17 cellular contexts compared by ENCODE assay signal in the genomic region with DNA sequence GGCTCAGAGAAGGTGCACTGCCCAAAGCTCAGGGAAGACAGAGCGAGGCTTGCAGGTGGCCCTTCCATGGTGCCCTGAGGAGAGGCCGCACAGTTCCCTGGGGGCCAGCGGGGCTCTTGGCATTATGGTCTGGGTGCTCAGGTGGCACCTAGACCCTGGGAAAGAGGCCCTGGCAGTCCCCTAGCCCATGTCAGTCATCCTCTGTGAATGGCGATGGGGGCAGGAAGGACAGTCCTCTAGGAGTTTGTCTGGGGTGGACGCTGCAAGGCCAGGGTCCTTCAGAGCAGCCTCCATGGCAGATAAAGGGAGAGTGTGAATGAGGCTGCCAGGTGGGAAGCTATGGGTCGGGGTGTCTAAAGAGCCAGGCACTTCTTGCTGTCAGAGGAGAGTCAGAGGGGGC.
DNase-seq lines count a peak whose midpoint lies in the region; ATAC-seq, FAIRE-seq and TF ChIP-seq lines count a peak whose summit lies in the region.
"Had no signal": no experiment of that assay in that cellular context is flagged by ENCODE, and none has a peak within 500 bp of the region (broad histone marks: within the 10 kb centered on the region; RNA-seq: fewer than 3 reads in every experiment).

No MANE protein-coding gene starts in this region.

- H3K4me1 ChIP-seq in right atrium auricular region = no peaks in the 10 kb centered on the region
- H3K4me1 ChIP-seq in H9 (ENCODE audit: insufficient read depth, low read length) = no peaks in the 10 kb centered on the region
- H3K4me1 ChIP-seq in H1 (replicated peaks in 1 of 4; ENCODE audit: control insufficient read depth in 3 of 4, insufficient read depth in 4 of 4, low read length in 3 of 4) = no peaks in the 10 kb centered on the region; a peak in 1 of 7 replicates
- peaks cover 0 to 21% (median 11%) of the 10 kb centered on the region in 6 donors for H3K4me1 ChIP-seq in spleen
- H3K4me1 ChIP-seq in CD4-positive, alpha-beta memory T cell (ENCODE audit: insufficient read depth, low read length) = no peaks in the 10 kb centered on the region

- no peak for TF ChIP-seq EP300 in H1 (IDR thresholded peaks at IDR 0.05; ENCODE audit: borderline replicate concordance in 1 of 2, low read depth in 2 of 2, low read length in 2 of 2)

- H3K14ac ChIP-seq in H9 (ENCODE audit: insufficient read depth, low read length) (no peak overlapping the region), H1 (ENCODE audit: insufficient read length) (no peak overlapping the region)

- H3K27me3 Mint-ChIP-seq in H9 (ENCODE audit: low read depth) = peaks cover 2% of the 10 kb centered on the region
- H3K27me3 Mint-ChIP-seq in CD4-positive, alpha-beta memory T cell = peaks cover 3 to 5% of the 10 kb centered on the region in 2 donors

- H2BK15ac ChIP-seq in H9 (ENCODE audit: low read depth, low read length) (no peak overlapping the region), H1 (ENCODE audit: low read length) (no peak overlapping the region)

- peaks cover 1 to 3% of the 10 kb centered on the region in 2 experiments; a peak in 2 of 5 replicates for H3K9me3 Mint-ChIP-seq in H9
- H3K9me3 Mint-ChIP-seq in CD4-positive, alpha-beta memory T cell = peaks cover 0 to 2% (median under 1%) of the 10 kb centered on the region in 8 donors
- H3K9me3 Mint-ChIP-seq: CD4-positive, alpha-beta T cell had no signal

- H4K8ac ChIP-seq in H9 (replicated peaks; ENCODE audit: insufficient read length, low read depth, low read length) = no peak overlapping the region
- H4K8ac ChIP-seq in H1 (ENCODE audit: extremely low read depth, insufficient read depth, low read length) = no peak overlapping the region

- H3K23ac ChIP-seq in H9 (ENCODE audit: insufficient read length, low read depth, low read length) (no peak overlapping the region), H1 (ENCODE audit: insufficient read length) (no peak overlapping the region)

- H3K27ac Mint-ChIP-seq in H9 = peak overlapping the region in 2 of 3 experiments; percentile 72 to 85; a peak in 2 of 7 replicates
- H3K27ac Mint-ChIP-seq in CD4-positive, alpha-beta memory T cell = no peak overlapping the region
- H3K27ac Mint-ChIP-seq: CD4-positive, alpha-beta T cell had no signal

- H4K20me1 ChIP-seq in H9 (ENCODE audit: control insufficient read depth, insufficient read depth, insufficient read length) = peaks cover 2% of the 10 kb centered on the region
- H4K20me1 ChIP-seq in H1 (replicated peaks in 1 of 2; ENCODE audit: control insufficient read depth in 1 of 2, insufficient read depth in 2 of 2, low read length in 2 of 2) = peaks cover 0 to 6% of the 10 kb centered on the region in 2 experiments
- H4K20me1 ChIP-seq: BLaER1 treated with 17β-estradiol and CSF1 and Interleukin-3, amounts not matched to agents 10 nM and 100 nM had no signal

- no peak overlapping the region for H2BK5ac ChIP-seq in H9 (ENCODE audit: insufficient read length, low read length)
- H2BK5ac ChIP-seq in H1 (ENCODE audit: low read depth, low read length) = no peak overlapping the region

- no peak for TF ChIP-seq RAD21 in H1 (IDR thresholded peaks at IDR 0.05 in 1 of 2, conservative IDR thresholded peaks at IDR 0.05 in 1 of 2; ENCODE audit: low read depth in 2 of 2, low read length in 2 of 2)

- intact Hi-C loops in left cardiac atrium (cut with DNase I) (no loop called here), spleen (cut with DNase I; ENCODE audit: low total_unique reads) (no loop called here)
- intact Hi-C loops in CD4-positive, alpha-beta memory T cell (cut with micrococcal nuclease) = no loop called here

- H3K9ac ChIP-seq in H9 (ENCODE audit: extremely low read depth, insufficient read length, low read length) (no peak overlapping the region), H1 (replicated peaks in 1 of 4; ENCODE audit: extremely low read depth in 1 of 4, low read depth in 3 of 4, low read length in 3 of 4) (no peak overlapping the region)
- H3K9ac ChIP-seq: BLaER1 treated with 17β-estradiol and CSF1 and Interleukin-3, amounts not matched to agents 10 nM and 100 nM had no signal

- no peaks in the 10 kb centered on the region for H3K79me1 ChIP-seq in H9 (ENCODE audit: insufficient read depth, low read depth, low read length, poor library complexity, severe bottlenecking)
- no peaks in the 10 kb centered on the region for H3K79me1 ChIP-seq in H1 (ENCODE audit: low read depth, low read length)

- H3K36me3 ChIP-seq in right atrium auricular region = no peaks in the 10 kb centered on the region
- no peaks in the 10 kb centered on the region; a peak in 1 of 8 replicates for H3K36me3 ChIP-seq in H1 (ENCODE audit: control insufficient read depth in 2 of 4, insufficient read depth in 4 of 4, low read length in 3 of 4)
- H3K36me3 ChIP-seq in spleen = no peaks in the 10 kb centered on the region
- no peaks in the 10 kb centered on the region for H3K36me3 ChIP-seq in CD4-positive, alpha-beta memory T cell (ENCODE audit: insufficient read depth, low read length)
- H3K36me3 ChIP-seq: BLaER1 treated with 17β-estradiol and CSF1 and Interleukin-3, amounts not matched to agents 10 nM and 100 nM had no signal

- CTCF ChIA-PET in H1 (lab: Charles Lee; ENCODE audit: partially characterized antibody) = interaction anchor here (1.1 kb wide), 1 partner anchor 50 kb away, joined by 3 read pairs; no protein-coding TSS in a partner anchor
- CTCF ChIA-PET in CD4-positive, alpha-beta memory T cell (lab: Charles Lee; ENCODE audit: partially characterized antibody) = no interaction called here

- no peak overlapping the region for H3K4me3 Mint-ChIP-seq in H9
- no peak overlapping the region for H3K4me3 Mint-ChIP-seq in CD4-positive, alpha-beta memory T cell
- H3K4me3 Mint-ChIP-seq: CD4-positive, alpha-beta T cell had no signal

- peaks cover 0 to under 1% (median 0%) of the 10 kb centered on the region in 3 experiments; a peak in 2 of 7 replicates for H3K36me3 Mint-ChIP-seq in H9 (ENCODE audit: insufficient read depth in 1 of 3, low read depth in 3 of 3)
- H3K36me3 Mint-ChIP-seq in CD4-positive, alpha-beta memory T cell = no peaks in the 10 kb centered on the region

- H3K4me3 ChIP-seq in right atrium auricular region (no peak overlapping the region), H1 (ENCODE audit: extremely low read depth in 1 of 4, insufficient read depth in 2 of 4, low read depth in 3 of 4, low read length in 4 of 4) (no peak overlapping the region), spleen (no peak overlapping the region)
- no peak overlapping the region for H3K4me3 ChIP-seq in CD4-positive, alpha-beta memory T cell (ENCODE audit: low read length in 2 of 2)
- H3K4me3 ChIP-seq: BLaER1 treated with 17β-estradiol and CSF1 and Interleukin-3, amounts not matched to agents 10 nM and 100 nM; GM12878 had no signal

- H2AK5ac ChIP-seq in H9 (ENCODE audit: insufficient read length, low read length) (no peak overlapping the region), H1 (ENCODE audit: low read depth, low read length) (no peak overlapping the region)

- H3K9me3 ChIP-seq in right atrium auricular region (no peaks in the 10 kb centered on the region), H9 (ENCODE audit: control insufficient read depth, low read depth, low read length) (no peaks in the 10 kb centered on the region), H1 (ENCODE audit: insufficient read depth in 2 of 2, low read depth in 1 of 2, low read length in 1 of 2) (no peaks in the 10 kb centered on the region), spleen (no peaks in the 10 kb centered on the region)
- H3K9me3 ChIP-seq in CD4-positive, alpha-beta memory T cell (ENCODE audit: control insufficient read depth in 1 of 2, low read length in 2 of 2) = no peaks in the 10 kb centered on the region

- no peak for TF ChIP-seq POLR2A in H1 (IDR thresholded peaks at IDR 0.05; ENCODE audit: control extremely low read depth in 1 of 2, low read depth in 2 of 2, low read length in 2 of 2)
- TF ChIP-seq POLR2A in spleen (IDR thresholded peaks at IDR 0.05) = no peak

- H2BK20ac ChIP-seq in H9 (ENCODE audit: low read depth, low read length, poor library complexity, severe bottlenecking) (no peak overlapping the region), H1 (ENCODE audit: low read length) (no peak overlapping the region)

- peak; percentile 10 for DNase-seq in left cardiac atrium
- no peak for DNase-seq in right atrium auricular region (ENCODE audit: low spot score)
- no peak for DNase-seq in H9
- no peak for DNase-seq in H1 (ENCODE audit: low read depth in 1 of 2, low spot score in 2 of 2)
- DNase-seq in spleen = peak; percentile 45
- no peak for DNase-seq in CD4-positive, alpha-beta memory T cell
- no peak for DNase-seq in NCI-H1436 (lab: John Stamatoyannopoulos, UW)
- DNase-seq in H4 (ENCODE audit: low spot score) = no peak
- DNase-seq: ACHN; CD4-positive, alpha-beta T cell; DMS79; GOT3 had no signal

- no peak overlapping the region for H4K5ac ChIP-seq in H9 (ENCODE audit: insufficient read length, low read depth, low read length)
- H4K5ac ChIP-seq in H1 (ENCODE audit: insufficient read length, low read depth, low read length) = no peak overlapping the region

- FAIRE-seq in H1 (lab: Jason Lieb, UNC) = no peak
- FAIRE-seq: GM12878, GM18507 had no signal

- no peaks in the 10 kb centered on the region for H3K23me2 ChIP-seq in H9 (ENCODE audit: insufficient read length, low read depth, low read length, poor library complexity, severe bottlenecking)
- H3K23me2 ChIP-seq in H1 (ENCODE audit: low read depth, low read length) = peaks cover 5% of the 10 kb centered on the region; the same call in 1 of the 2 replicates

- H3K56ac ChIP-seq in H9 (ENCODE audit: insufficient read length, low read depth, low read length) = no peak overlapping the region
- H3K56ac ChIP-seq in H1 (replicated peaks; ENCODE audit: insufficient read length, low read depth, low read length) = no peak overlapping the region

- no CpG with 5 or more reads among the region's 6 CpGs for WGBS in H9 (ENCODE audit: extremely low coverage, insufficient read length, low lambda C conversion rate)
- 91% methylated on average over 6 of the region's 6 CpGs; no CpG with 5 or more reads in 1 of the 2 experiments for WGBS in H1 (ENCODE audit: extremely low coverage in 1 of 2, insufficient coverage in 1 of 2, insufficient read length in 1 of 2, insufficient replicate concordance in 2 of 2, low coverage in 1 of 2, low lambda C conversion rate in 2 of 2, missing lambda C conversion rate in 1 of 2), 2 experiments
- 85 to 92% (median 89%) methylated on average over 1 to 6 of the region's 6 CpGs for WGBS in spleen, 5 donors

- H3K27me3 ChIP-seq in right atrium auricular region = no peaks in the 10 kb centered on the region
- no peaks in the 10 kb centered on the region; the same call in 1 of the 2 replicates for H3K27me3 ChIP-seq in H9 (ENCODE audit: insufficient read depth, low read length)
- no peaks in the 10 kb centered on the region for H3K27me3 ChIP-seq in H1 (replicated peaks in 1 of 4; ENCODE audit: control insufficient read depth in 3 of 4, extremely low read depth in 1 of 4, insufficient read depth in 3 of 4, low read length in 3 of 4)
- peaks cover 0 to 6% (median 0%) of the 10 kb centered on the region in 7 donors for H3K27me3 ChIP-seq in spleen (replicated peaks in 1 of 7)
- no peaks in the 10 kb centered on the region for H3K27me3 ChIP-seq in CD4-positive, alpha-beta memory T cell (ENCODE audit: insufficient read depth, low read length)
- H3K27me3 ChIP-seq: BLaER1 treated with 17β-estradiol and CSF1 and Interleukin-3, amounts not matched to agents 10 nM and 100 nM had no signal

- H3K4me2 ChIP-seq in H9 (ENCODE audit: insufficient read depth, insufficient read length, low read length) (no peak overlapping the region), H1 (ENCODE audit: insufficient read depth in 1 of 2, low read depth in 2 of 2, low read length in 2 of 2) (no peak overlapping the region)
- H3K4me2 ChIP-seq: BLaER1 treated with 17β-estradiol and CSF1 and Interleukin-3, amounts not matched to agents 10 nM and 100 nM had no signal

- H3T11ph ChIP-seq in H9 (ENCODE audit: low read length) = no peak overlapping the region

- H3K4ac ChIP-seq in H9 (ENCODE audit: low read depth, low read length) (no peak overlapping the region), H1 (replicated peaks; ENCODE audit: insufficient read length, low read depth, low read length) (no peak overlapping the region)

- H3K18ac ChIP-seq in H9 (ENCODE audit: insufficient read length, low read depth, low read length) (no peak overlapping the region), H1 (ENCODE audit: extremely low read depth, low read length) (no peak overlapping the region)

- no peak for TF ChIP-seq CTCF in right atrium auricular region (IDR thresholded peaks at IDR 0.05)
- TF ChIP-seq CTCF in H9 (conservative IDR thresholded peaks at IDR 0.05) = no peak
- no peak for TF ChIP-seq CTCF in H1 (IDR thresholded peaks at IDR 0.05; ENCODE audit: control extremely low read depth in 1 of 3, insufficient read depth in 1 of 3, low read depth in 1 of 3, low read length in 3 of 3)
- TF ChIP-seq CTCF in spleen (IDR thresholded peaks at IDR 0.05 in 8 of 11, conservative IDR thresholded peaks at IDR 0.05 in 3 of 11) = no peak

- H4K91ac ChIP-seq in H9 (ENCODE audit: insufficient read length, low read depth, low read length) (no peak overlapping the region), H1 (replicated peaks; ENCODE audit: insufficient read length, low read length) (no peak overlapping the region)

- H2AFZ ChIP-seq in H9 (ENCODE audit: low read length) (no peak overlapping the region), H1 (ENCODE audit: low read length) (no peak overlapping the region)

- H2BK12ac ChIP-seq in H9 (ENCODE audit: insufficient read length, low read depth, low read length) (no peak overlapping the region), H1 (ENCODE audit: low read depth, low read length) (0 out of 2 replicates have a peak overlapping the region, but pooled peaks have one; percentile 17)

- H3K79me2 ChIP-seq in H9 (ENCODE audit: insufficient read depth, low read length) = no peaks in the 10 kb centered on the region
- H3K79me2 ChIP-seq in H1 (ENCODE audit: control insufficient read depth in 1 of 2, insufficient read depth in 2 of 2, low read length in 2 of 2) = no peaks in the 10 kb centered on the region

- H3K27ac ChIP-seq in right atrium auricular region (no peak overlapping the region), H9 (ENCODE audit: insufficient read length, low read depth, low read length) (no peak overlapping the region), H1 (ENCODE audit: low read depth, low read length) (no peak overlapping the region), spleen (no peak overlapping the region)
- H3K27ac ChIP-seq in CD4-positive, alpha-beta memory T cell (ENCODE audit: low read depth, low read length) = no peak overlapping the region
- H3K27ac ChIP-seq: BLaER1 treated with 17β-estradiol and CSF1 and Interleukin-3, amounts not matched to agents 10 nM and 100 nM; HL-60 had no signal

- peaks cover 7% of the 10 kb centered on the region in 2 experiments; a peak in 3 of 4 replicates for H3K4me1 Mint-ChIP-seq in H9
- no peaks in the 10 kb centered on the region for H3K4me1 Mint-ChIP-seq in CD4-positive, alpha-beta memory T cell

- POLR2A ChIA-PET in H1 (lab: Charles Lee; ENCODE audit: partially characterized antibody) = no interaction called here
- POLR2A ChIA-PET in CD4-positive, alpha-beta memory T cell (lab: Charles Lee; ENCODE audit: partially characterized antibody) = no interaction called here

- ATAC-seq in left cardiac atrium = no peak
- ATAC-seq: GM12878, HCT116 had no signal

- H2BK120ac ChIP-seq in H9 (ENCODE audit: low read depth, low read length, poor library complexity, severe bottlenecking) (no peak overlapping the region), H1 (replicated peaks; ENCODE audit: low read depth, low read length) (no peak overlapping the region)

Comparison
In these comparisons a context has a peak if more than half of its experiments do, and no peak if none do; other contexts are left out.
1. DNase-seq: peak in left cardiac atrium (single experiment) and spleen (single experiment); none in right atrium auricular region (single experiment), H9 (single experiment), H1 (0 of 2), CD4-positive, alpha-beta memory T cell (0 of 5), NCI-H1436 (single experiment) and H4 (single experiment).
2. H3K27ac Mint-ChIP-seq: peak in H9 (2 of 3); none in CD4-positive, alpha-beta memory T cell (0 of 7).